In genomic region chr12:94458882-94459772, GRCh38 we compare ENCODE assay signal across 1 cellular context.
TF ChIP-seq lines count a peak whose summit lies in the region.

No MANE protein-coding gene starts in this region.

TF ChIP-seq in HCT116, 20 proteins besides CTCF, POLR2A, EP300 and RAD21 (continued from another document):
- TF ChIP-seq REST (IDR thresholded peaks at IDR 0.05; ENCODE audit: low read depth) (no peak), ZNF274 (IDR thresholded peaks at IDR 0.05; ENCODE audit: low read depth, low read length) (no peak), CBX3 (IDR thresholded peaks at IDR 0.05; ENCODE audit: low read depth) (no peak), ATF3 (IDR thresholded peaks at IDR 0.05) (no peak), SP1 (IDR thresholded peaks at IDR 0.05; ENCODE audit: low read depth) (no peak), TCF7L2 (IDR thresholded peaks at IDR 0.05; ENCODE audit: borderline replicate concordance, extremely low read depth, insufficient read depth, insufficient read length) (no peak)
